In genomic region chr9:110638381-110638954, GRCh38 we compare ENCODE assay signal across 10 cellular contexts. TPM values are rescaled to one million over a fixed set of nuclear protein-coding genes. Genes with fewer than 3 reads are reported as not detected.
DNase-seq lines count a peak whose midpoint lies in the region; ATAC-seq and TF ChIP-seq lines count a peak whose summit lies in the region.
"Had no signal": no experiment of that assay in that cellular context is flagged by ENCODE, and none has a peak within 500 bp of the region (broad histone marks: within the 10 kb centered on the region; RNA-seq: fewer than 3 reads in every experiment).

No MANE protein-coding gene starts in this region.

- H3K4me1 Mint-ChIP-seq in endothelial cell (ENCODE audit: unreplicated experiment): no peaks in the 10 kb centered on the region

- H3K36me3 ChIP-seq in lung (ENCODE audit: control insufficient read depth in 2 of 2, insufficient read depth in 2 of 2, low read length in 2 of 2): no peaks in the 10 kb centered on the region

- H3K27me3 ChIP-seq in lung (ENCODE audit: control insufficient read depth, insufficient read depth): no peaks in the 10 kb centered on the region

- H3K9me3 ChIP-seq in lung (ENCODE audit: control insufficient read depth in 2 of 2, insufficient read depth in 1 of 2, low read length in 1 of 2): peaks cover 0 to 3% of the 10 kb centered on the region in 2 donors

- ATAC-seq in lung (ENCODE audit: insufficient read depth, low FRiP score) (no peak), HG02981 (IDR thresholded peaks at IDR 0.05; ENCODE audit: unreplicated experiment) (no peak), GM21360 (IDR thresholded peaks at IDR 0.05; ENCODE audit: unreplicated experiment) (no peak)
- ATAC-seq: left colon had no signal

- peak; percentile 40 for TF ChIP-seq CTCF in astrocyte of the spinal cord (IDR thresholded peaks at IDR 0.05; ENCODE audit: low read depth, low read length)
- TF ChIP-seq CTCF in lung (IDR thresholded peaks at IDR 0.05; ENCODE audit: control extremely low read depth, extremely low read depth): peak; percentile 7
- no peak for TF ChIP-seq CTCF in endothelial cell (IDR thresholded peaks at IDR 0.05; ENCODE audit: unreplicated experiment)

- H3K4me3 ChIP-seq in astrocyte of the spinal cord (ENCODE audit: low read depth, low read length): no peak overlapping the region
- no peak overlapping the region for H3K4me3 ChIP-seq in lung

- H3K27ac ChIP-seq in lung (ENCODE audit: low read depth in 1 of 2, low read length in 1 of 2): no peak overlapping the region

- DNase-seq in Ammon's horn (ENCODE audit: low spot score): peak; percentile 38
- DNase-seq in Kasumi-1 (lab: John Stamatoyannopoulos, UW): peak; percentile 31 to 59
- DNase-seq in astrocyte of the spinal cord (ENCODE audit: low read depth, low spot score): peak; percentile 64
- no peak for DNase-seq in lung (ENCODE audit: low spot score)
- DNase-seq in hippocampal formation (lab: John Stamatoyannopoulos, UW): no peak
- DNase-seq in endothelial cell (ENCODE audit: low spot score): no peak
- DNase-seq: activated naive CD4-positive, alpha-beta T cell treated with anti-CD3 and anti-CD28 coated beads for 36 hours; left colon had no signal

- no peaks in the 10 kb centered on the region for H3K27me3 Mint-ChIP-seq in endothelial cell (ENCODE audit: unreplicated experiment)

- no peak overlapping the region for H3K4me3 Mint-ChIP-seq in endothelial cell (ENCODE audit: unreplicated experiment)
- H3K4me3 Mint-ChIP-seq: activated naive CD4-positive, alpha-beta T cell treated with anti-CD3 and anti-CD28 coated beads for 36 hours had no signal

- H3K27ac Mint-ChIP-seq in endothelial cell (ENCODE audit: unreplicated experiment): no peak overlapping the region
- H3K27ac Mint-ChIP-seq: activated naive CD4-positive, alpha-beta T cell treated with anti-CD3 and anti-CD28 coated beads for 36 hours had no signal

- in situ Hi-C loops in astrocyte of the spinal cord (cut with HindIII; ENCODE audit: low sequenced_read_pairs): no loop called here

- H3K36me3 Mint-ChIP-seq in endothelial cell (ENCODE audit: low read depth, unreplicated experiment): no peaks in the 10 kb centered on the region

- no peaks in the 10 kb centered on the region for H3K4me1 ChIP-seq in lung (ENCODE audit: control insufficient read depth in 2 of 2, insufficient read depth in 2 of 2, low read length in 2 of 2)

- 57 to 61% methylated on average over 4 of the region's 4 CpGs for WGBS in lung, 2 donors

- no peaks in the 10 kb centered on the region for H3K9me3 Mint-ChIP-seq in endothelial cell (ENCODE audit: unreplicated experiment)

RNA-seq across cellular contexts. Expression of gene MUSK, which starts 30.1 kb away (rescaled TPM):
- total RNA-seq in lung (1 to 10 TPM in 1 of 2 donors, under 1 TPM in 1; 0.64 to 2.8 TPM), endothelial cell (ENCODE audit: unreplicated experiment) (not detected)
- polyA plus RNA-seq in lung: under 1 TPM; 0.14 to 0.22 TPM
- total RNA-seq: activated naive CD4-positive, alpha-beta T cell treated with anti-CD3 and anti-CD28 coated beads for 36 hours had no signal

RNA-seq across cellular contexts. Expression of gene SVEP1, which starts 58.9 kb away (rescaled TPM):
- total RNA-seq in lung (10 to 100 TPM; 32.6 to 38.9 TPM), endothelial cell (ENCODE audit: unreplicated experiment) (0.08 TPM)
- polyA plus RNA-seq in lung: 1 to 10 TPM; 3.3 to 6.5 TPM
- total RNA-seq: activated naive CD4-positive, alpha-beta T cell treated with anti-CD3 and anti-CD28 coated beads for 36 hours had no signal

Comparison
In these comparisons a context has a peak if more than half of its experiments do, and no peak if none do; other contexts are left out.
1. DNase-seq: peak in Ammon's horn (single experiment), Kasumi-1 (2 of 2) and astrocyte of the spinal cord (single experiment); none in lung (single experiment), hippocampal formation (0 of 2) and endothelial cell (single experiment).
2. RNA of gene SVEP1, which starts 58.9 kb away (total RNA-seq): 32.6 to 38.9 TPM in lung; 0.08 TPM in endothelial cell (single experiment); every median in the first group is over 10 times any median in the second.